ENCODE assay signal across 7 cellular contexts in genomic region chr1:243211984-243212383, GRCh38. TPM values are rescaled to one million over a fixed set of nuclear protein-coding genes. Genes with fewer than 3 reads are reported as not detected.
DNase-seq lines count a peak whose midpoint lies in the region; ATAC-seq and TF ChIP-seq lines count a peak whose summit lies in the region.
"Not testable (repeated sequence)": the region's sequence is repeated elsewhere in the genome, so short reads cannot be mapped to it uniquely, and the experiment has no call there.

No MANE protein-coding gene starts in this region.

- in situ Hi-C loops in G401 (cut with HindIII; ENCODE audit: low sequenced_read_pairs); astrocyte of the spinal cord (cut with HindIII; ENCODE audit: low sequenced_read_pairs): not testable (repeated sequence)

- not testable (repeated sequence) for TF ChIP-seq RAD21 in SK-N-SH (IDR thresholded peaks at IDR 0.05; ENCODE audit: low read length)

- TF ChIP-seq EP300 in SK-N-SH (IDR thresholded peaks at IDR 0.05; ENCODE audit: borderline replicate concordance in 1 of 2, low read depth in 1 of 2, low read length in 1 of 2): not testable (repeated sequence)

- peaks cover 2 to 20% of the 10 kb centered on the region in 2 experiments; a peak in 3 of 4 replicates for H3K4me1 ChIP-seq in SK-N-SH (ENCODE audit: control insufficient read depth in 1 of 2, insufficient read depth in 2 of 2, low read depth in 1 of 2, low read length in 1 of 2)

- POLR2A ChIA-PET in SK-N-SH (lab: Yijun Ruan, JAX): not testable (repeated sequence)

- not testable (repeated sequence) for H3K27me3 ChIP-seq in SK-N-SH (ENCODE audit: insufficient read depth)

- ATAC-seq in left cardiac atrium (peak; percentile 55 to 88), omental fat pad (ENCODE audit: low FRiP score) (peak; percentile 66)

- H2AFZ ChIP-seq in SK-N-SH (ENCODE audit: low read depth): not testable (repeated sequence)

- not testable (repeated sequence) for H3K9me2 ChIP-seq in SK-N-SH

- DNase-seq in G401 (ENCODE audit: low spot score) (peak; percentile 38), NCI-H226 (peak; percentile 90), astrocyte of the spinal cord (ENCODE audit: low read depth, low spot score) (peak; percentile 31), fibroblast of the aortic adventitia (ENCODE audit: low read depth) (peak; percentile 87)
- not testable (repeated sequence) for DNase-seq in SK-N-SH; left cardiac atrium; omental fat pad (ENCODE audit: low spot score)

- peaks cover 17% of the 10 kb centered on the region; the same call in 1 of the 2 replicates for H4K20me1 ChIP-seq in SK-N-SH (ENCODE audit: insufficient read depth)

- peaks cover 56% of the 10 kb centered on the region for H3F3A ChIP-seq in SK-N-SH (replicated peaks; ENCODE audit: insufficient read depth)

- H3K79me2 ChIP-seq in SK-N-SH (ENCODE audit: insufficient read depth): peaks cover 80% of the 10 kb centered on the region

- not testable (repeated sequence) for H3K9me3 ChIP-seq in SK-N-SH

- not testable (repeated sequence) for H3K4me2 ChIP-seq in SK-N-SH

- CTCF ChIA-PET in SK-N-SH (lab: Yijun Ruan, JAX): not testable (repeated sequence)

- not testable (repeated sequence) for H3K9ac ChIP-seq in SK-N-SH

- not testable (repeated sequence) for H3K4me3 ChIP-seq in SK-N-SH (ENCODE audit: low read depth in 2 of 2, low read length in 1 of 2); astrocyte of the spinal cord (ENCODE audit: low read depth, low read length); fibroblast of the aortic adventitia (ENCODE audit: low read depth, low read length)

- intact Hi-C loops in left cardiac atrium (cut with DNase I): not testable (repeated sequence)

- H3K27ac ChIP-seq in SK-N-SH (ENCODE audit: low read depth in 2 of 2, low read length in 1 of 2): peak overlapping the region; percentile 58 to 83; a peak in 3 of 4 replicates

- 66% methylated on average over 3 of the region's 3 CpGs for WGBS in SK-N-SH (ENCODE audit: low lambda C conversion rate)

- TF ChIP-seq CTCF in SK-N-SH (IDR thresholded peaks at IDR 0.05); astrocyte of the spinal cord (IDR thresholded peaks at IDR 0.05; ENCODE audit: low read depth, low read length); fibroblast of the aortic adventitia (IDR thresholded peaks at IDR 0.05; ENCODE audit: insufficient read depth, low read length); omental fat pad (IDR thresholded peaks at IDR 0.05): not testable (repeated sequence)

- peaks cover 14 to 52% of the 10 kb centered on the region in 2 experiments for H3K36me3 ChIP-seq in SK-N-SH (replicated peaks in 1 of 2; ENCODE audit: control insufficient read depth in 1 of 2, insufficient read depth in 2 of 2, low read length in 1 of 2)

TF ChIP-seq in SK-N-SH, 30 proteins besides CTCF, POLR2A, EP300 and RAD21:
- TF ChIP-seq NFIC (IDR thresholded peaks at IDR 0.05; ENCODE audit: borderline replicate concordance) (peak; percentile 28; the same call in 1 of the 2 replicates), PBX3 (IDR thresholded peaks at IDR 0.05) (0 out of 2 replicates have a peak, but pooled peaks have one; percentile 15)

RNA-seq across cellular contexts. Expression of gene CEP170, which starts 43.1 kb away (rescaled TPM):
- 33.6 and 36.5 TPM in 2 replicates for total RNA-seq in G401 (2014; rRNA removed; shearing (Covaris generic))
- 67.2 and 76.6 TPM in 2 replicates for polyA plus RNA-seq in SK-N-SH (2012; rRNA removed)
- 64.6 and 69.6 TPM in 2 replicates for polyA plus RNA-seq in SK-N-SH (2012; cell fraction: cytosol; rRNA removed)
- 100 and 203 TPM in 2 replicates for polyA plus RNA-seq in SK-N-SH (2012; cell fraction: nucleus; rRNA removed)
- 120 and 207 TPM in 2 replicates for total RNA-seq in fibroblast of the aortic adventitia (ENCODE audit: low replicate concordance)
- total RNA-seq in left cardiac atrium: 10 to 100 TPM; 40.7 to 40.8 TPM
- 10 to 100 TPM; 41.6 to 81.5 (median 56.1) TPM for total RNA-seq in omental fat pad

RNA-seq across cellular contexts. Expression of gene SDCCAG8, which starts 43.9 kb away (rescaled TPM):
- total RNA-seq in G401 (2014; rRNA removed; shearing (Covaris generic)): 10.8 and 18.7 TPM in 2 replicates
- polyA plus RNA-seq in SK-N-SH (2012; rRNA removed): 22.7 and 26.7 TPM in 2 replicates
- 31.4 and 34.9 TPM in 2 replicates for polyA plus RNA-seq in SK-N-SH (2012; cell fraction: cytosol; rRNA removed)
- polyA plus RNA-seq in SK-N-SH (2012; cell fraction: nucleus; rRNA removed): 39.2 and 50.7 TPM in 2 replicates
- total RNA-seq in fibroblast of the aortic adventitia (ENCODE audit: low replicate concordance) (69.2 and 95.1 TPM in 2 replicates), left cardiac atrium (10 to 100 TPM; 22.5 to 23.8 TPM), omental fat pad (10 to 100 TPM; 37.1 to 60.2 (median 48.6) TPM)
